Comparison of ENCODE assay signal across 14 cellular contexts in genomic region chr1:94081566-94082344, GRCh38. TPM values are rescaled to one million over a fixed set of nuclear protein-coding genes. Genes with fewer than 3 reads are reported as not detected.
DNase-seq lines count a peak whose midpoint lies in the region; ATAC-seq and TF ChIP-seq lines count a peak whose summit lies in the region.
"Had no signal": no experiment of that assay in that cellular context is flagged by ENCODE, and none has a peak within 500 bp of the region (broad histone marks: within the 10 kb centered on the region; RNA-seq: fewer than 3 reads in every experiment).

No MANE protein-coding gene starts in this region.

- TF ChIP-seq CTCF in nephron (IDR thresholded peaks at IDR 0.05; ENCODE audit: unreplicated experiment in 3 of 3) = no peak

- ATAC-seq in GM19455 (IDR thresholded peaks at IDR 0.05; ENCODE audit: unreplicated experiment) (no peak), left lobe of liver (no peak), HG02870 (IDR thresholded peaks at IDR 0.05; ENCODE audit: unreplicated experiment) (no peak)

- no peaks in the 10 kb centered on the region for H3K36me3 Mint-ChIP-seq in nephron (ENCODE audit: low read depth)

- H3K4me1 Mint-ChIP-seq in nephron = peaks cover 18% of the 10 kb centered on the region
- H3K4me1 Mint-ChIP-seq: activated CD4-positive, alpha-beta T cell treated with anti-CD3 and anti-CD28 coated beads, Interleukin-2, amount 10 ng/mL, durations not matched to agents 7 days and 5 days had no signal

- DNase-seq in Caki2 (ENCODE audit: low read depth) (peak; percentile 39), NCI-H2227 (lab: John Stamatoyannopoulos, UW; ENCODE audit: unreplicated experiment) (peak; percentile 89), cerebellar cortex (ENCODE audit: low spot score) (peak; percentile 89), left lobe of liver (ENCODE audit: low spot score) (no peak)
- no peak for DNase-seq in stimulated activated naive CD4-positive, alpha-beta T cell treated with Interleukin-2 at 50 U/mL for 16 hours (lab: John Stamatoyannopoulos, UW)
- DNase-seq: activated CD4-positive, alpha-beta T cell treated with anti-CD3 and anti-CD28 coated beads, Interleukin-2, amount 10 ng/mL, durations not matched to agents 7 days and 5 days; DMS79 treated with DMSO at 0.1 percent for 48 hours; foreskin melanocyte; NCI-H2107; retina; SHP77 treated with DMSO at 0.1 percent for 48 hours had no signal

- H3K27ac Mint-ChIP-seq in nephron = peak overlapping the region in 2 of 3 experiments; percentile 33 to 53
- H3K27ac Mint-ChIP-seq: activated CD4-positive, alpha-beta T cell treated with anti-CD3 and anti-CD28 coated beads, Interleukin-2, amount 10 ng/mL, durations not matched to agents 7 days and 5 days had no signal

- H3K4me3 Mint-ChIP-seq in nephron = no peak overlapping the region
- H3K4me3 Mint-ChIP-seq: activated CD4-positive, alpha-beta T cell treated with anti-CD3 and anti-CD28 coated beads, Interleukin-2, amount 10 ng/mL, durations not matched to agents 7 days and 5 days had no signal

- no peaks in the 10 kb centered on the region for H3K9me3 Mint-ChIP-seq in nephron
- H3K9me3 Mint-ChIP-seq: activated CD4-positive, alpha-beta T cell treated with anti-CD3 and anti-CD28 coated beads, Interleukin-2, amount 10 ng/mL, durations not matched to agents 7 days and 5 days had no signal

- in situ Hi-C loops in Caki2 (cut with HindIII; ENCODE audit: low pct_unique_long_range_greater_than_20kb, low sequenced_read_pairs) = no loop called here

- no peaks in the 10 kb centered on the region for H3K27me3 Mint-ChIP-seq in nephron (ENCODE audit: low read depth)

RNA-seq across cellular contexts. Expression of gene ABCA4, which starts 39.2 kb away (rescaled TPM):
- total RNA-seq in Caki2 (2014; rRNA removed; shearing (Covaris generic); ENCODE audit: low replicate concordance) = not detected in 2 replicates
- total RNA-seq in left lobe of liver = 0.83 TPM
- total RNA-seq: activated CD4-positive, alpha-beta T cell treated with anti-CD3 and anti-CD28 coated beads, Interleukin-2, amount 10 ng/mL, durations not matched to agents 7 days and 5 days had no signal

Comparison
In these comparisons a context has a peak if more than half of its experiments do, and no peak if none do; other contexts are left out.
1. DNase-seq: peak in Caki2 (single experiment), NCI-H2227 (single experiment) and cerebellar cortex (single experiment); none in stimulated activated naive CD4-positive, alpha-beta T cell treated with Interleukin-2 at 50 U/mL for 16 hours (single experiment) and left lobe of liver (single experiment).